Comparison of ENCODE assay signal across 12 cellular contexts in genomic region chr22:39098026-39098425, GRCh38. TPM values are rescaled to one million over a fixed set of nuclear protein-coding genes. Genes with fewer than 3 reads are reported as not detected.
A peak's percentile ranks its signal among the peaks of the same experiment; 100 is the strongest.
DNase-seq lines count a peak whose midpoint lies in the region; ATAC-seq and TF ChIP-seq lines count a peak whose summit lies in the region.
"Had no signal": no experiment of that assay in that cellular context is flagged by ENCODE, and none has a peak within 500 bp of the region (broad histone marks: within the 10 kb centered on the region; RNA-seq: fewer than 3 reads in every experiment).

No MANE protein-coding gene starts in this region.

- no peak overlapping the region for H3K4me3 ChIP-seq in spleen
- H3K4me3 ChIP-seq: A549, psoas muscle had no signal

- no peaks in the 10 kb centered on the region for H3K36me3 ChIP-seq in KOPT-K1 (ENCODE audit: insufficient read depth, low read length)
- H3K36me3 ChIP-seq in spleen, result no peaks in the 10 kb centered on the region

- intact Hi-C loops in spleen (cut with DNase I; ENCODE audit: low total_unique reads), result no loop called here

- no peak for TF ChIP-seq POLR2A in spleen (IDR thresholded peaks at IDR 0.05)

- ATAC-seq in GM18502 (IDR thresholded peaks at IDR 0.05; ENCODE audit: poor library complexity, unreplicated experiment), result no peak
- ATAC-seq: psoas muscle had no signal

- H3K27ac ChIP-seq in KOPT-K1 (ENCODE audit: low read depth, low read length, poor library complexity, severe bottlenecking), result peak overlapping the region; percentile 65
- H3K27ac ChIP-seq in spleen, result peak overlapping the region; percentile 10 to 90 (median 75)
- H3K27ac ChIP-seq: psoas muscle had no signal

- peaks cover 37 to 86% (median 67%) of the 10 kb centered on the region in 6 donors for H3K4me1 ChIP-seq in spleen
- H3K4me1 ChIP-seq: psoas muscle had no signal

- WGBS in spleen, 5 donors, result 60 to 78% (median 75%) methylated on average over 5 to 6 of the region's 6 CpGs

- no peak for TF ChIP-seq CTCF in spleen (IDR thresholded peaks at IDR 0.05 in 8 of 11, conservative IDR thresholded peaks at IDR 0.05 in 3 of 11)

- no peaks in the 10 kb centered on the region for H3K27me3 ChIP-seq in spleen (replicated peaks in 1 of 7)

- DNase-seq in NK-92 treated with Interleukin-12 subunit alpha and Interleukin-12 subunit beta, amount 100 ng/mL, for 24 hours (lab: John Stamatoyannopoulos, UW), result peak; percentile 17
- DNase-seq in NK-92 (lab: John Stamatoyannopoulos, UW; ENCODE audit: unreplicated experiment) (no peak), ecto neural progenitor cell (ENCODE audit: low spot score) (peak; percentile 63), spleen (no peak), NCI-H2227 (lab: John Stamatoyannopoulos, UW; ENCODE audit: unreplicated experiment) (no peak), inferior parietal cortex (ENCODE audit: extremely low spot score) (no peak)
- DNase-seq: effector CD4-positive, alpha-beta T cell; NCI-H2081 had no signal

- H3K9me3 ChIP-seq in KOPT-K1 (ENCODE audit: insufficient read depth, low read length, poor library complexity, severe bottlenecking) (no peaks in the 10 kb centered on the region), spleen (no peaks in the 10 kb centered on the region)
- H3K9me3 ChIP-seq: A549, psoas muscle had no signal

RNA-seq across cellular contexts. Expression of gene APOBEC3H, which starts 1.0 kb away (rescaled TPM):
- total RNA-seq in spleen, result 1 to 10 TPM in 5 of 7 donors, under 1 TPM in 1, not detected in 1; 0.70 to 3.8 (median 2.2) TPM
- polyA plus RNA-seq in spleen, result 1 to 10 TPM; 1.8 to 3.4 (median 2.3) TPM
- total RNA-seq: psoas muscle had no signal

RNA-seq across cellular contexts. Expression of gene APOBEC3G, which starts 21.0 kb away (rescaled TPM):
- total RNA-seq in spleen, result 10 to 100 TPM; 44.3 to 72.8 (median 53.7) TPM
- 10 to 100 TPM; 50.9 to 53.1 (median 51.0) TPM for polyA plus RNA-seq in spleen
- polyA plus RNA-seq: A549 had no signal

RNA-seq across cellular contexts. Expression of gene CBX7, which starts 54.5 kb away (rescaled TPM):
- total RNA-seq in spleen, result 10 to 100 TPM; 50.9 to 99.4 (median 64.6) TPM
- 10 to 100 TPM; 20.2 to 62.0 (median 26.8) TPM for polyA plus RNA-seq in spleen

RNA-seq across cellular contexts. Expression of gene APOBEC3F, which starts 57.4 kb away (rescaled TPM):
- 10 to 100 TPM; 11.4 to 31.5 (median 27.6) TPM for total RNA-seq in spleen
- 10 to 100 TPM in 1 of 3 donors, 1 to 10 TPM in 2; 5.4 to 17.2 (median 7.9) TPM for polyA plus RNA-seq in spleen

Comparison
In these comparisons a context has a peak if more than half of its experiments do, and no peak if none do; other contexts are left out.
1. DNase-seq: peak in NK-92 treated with Interleukin-12 subunit alpha and Interleukin-12 subunit beta, amount 100 ng/mL, for 24 hours (single experiment) and ecto neural progenitor cell (single experiment); none in NK-92 (single experiment), spleen (single experiment), NCI-H2227 (single experiment) and inferior parietal cortex (single experiment).